ENCODE assay signal across 11 cellular contexts in the genomic region with DNA sequence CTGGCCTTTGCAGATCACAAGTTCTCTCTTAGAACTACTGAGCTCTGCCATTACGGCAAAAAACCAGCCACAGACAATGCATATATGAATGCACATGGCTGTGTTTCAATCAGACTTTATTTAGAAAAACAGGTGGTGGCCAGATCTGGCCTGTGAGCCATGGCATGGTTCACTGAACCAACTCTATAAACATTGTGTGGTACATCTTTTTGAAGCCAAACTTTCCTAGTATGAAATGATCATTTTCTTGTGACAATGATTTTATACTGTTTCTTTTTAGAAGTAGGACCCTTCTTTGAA.
DNase-seq lines count a peak whose midpoint lies in the region; ATAC-seq, FAIRE-seq and TF ChIP-seq lines count a peak whose summit lies in the region.
"Had no signal": no experiment of that assay in that cellular context is flagged by ENCODE, and none has a peak within 500 bp of the region (broad histone marks: within the 10 kb centered on the region; RNA-seq: fewer than 3 reads in every experiment).

No MANE protein-coding gene starts in this region.

- H3K27me3 ChIP-seq in MG63, result no peaks in the 10 kb centered on the region

- H3K4me3 ChIP-seq in MG63, result no peak overlapping the region

- ATAC-seq in GM19455 (IDR thresholded peaks at IDR 0.05; ENCODE audit: unreplicated experiment) (peak; percentile 30), HG03196 (IDR thresholded peaks at IDR 0.05; ENCODE audit: unreplicated experiment) (peak; percentile 43)

- H3K9me3 ChIP-seq in MG63, result no peaks in the 10 kb centered on the region

- peak; percentile 54 for FAIRE-seq in GM12892 (lab: Jason Lieb, UNC)
- FAIRE-seq: bronchial epithelial cell had no signal

- no peak for TF ChIP-seq POLR2A in GM12892 (IDR thresholded peaks at IDR 0.05; ENCODE audit: low read depth, low read length)

- DNase-seq in GM12892 (ENCODE audit: insufficient read length) (no peak), fibroblast of gingiva (ENCODE audit: low read depth) (peak; percentile 21), HPDE6-E6E7 (ENCODE audit: extremely low spot score) (no peak), hippocampal formation (lab: John Stamatoyannopoulos, UW) (no peak), MG63 (no peak)
- DNase-seq in stimulated activated CD4-positive, alpha-beta T cell treated with anti-CD3 and anti-CD28 coated beads, Interleukin-2, amount 100 ng/mL, for 24 hours, result no peak
- DNase-seq: activated CD4-positive, CD25-positive, alpha-beta regulatory T cell; NCI-H524 treated with DMSO at 0.1 percent for 48 hours had no signal

- 0 out of 2 replicates have a peak, but pooled peaks cover 2% of the 10 kb centered on the region for H3K36me3 ChIP-seq in MG63
